Comparison of ENCODE assay signal across 3 cellular contexts in genomic region chr3:39781632-39782031, GRCh38.
"Had no signal": no experiment of that assay in that cellular context is flagged by ENCODE, and none has a peak within 500 bp of the region (broad histone marks: within the 10 kb centered on the region; RNA-seq: fewer than 3 reads in every experiment).

No MANE protein-coding gene starts in this region.

- DNase-seq: H9, HCEC 1CT had no signal

- ATAC-seq: GM23338 had no signal

- H3K4me3 ChIP-seq: GM23338 had no signal
